ENCODE assay signal across 9 cellular contexts in the genomic region with DNA sequence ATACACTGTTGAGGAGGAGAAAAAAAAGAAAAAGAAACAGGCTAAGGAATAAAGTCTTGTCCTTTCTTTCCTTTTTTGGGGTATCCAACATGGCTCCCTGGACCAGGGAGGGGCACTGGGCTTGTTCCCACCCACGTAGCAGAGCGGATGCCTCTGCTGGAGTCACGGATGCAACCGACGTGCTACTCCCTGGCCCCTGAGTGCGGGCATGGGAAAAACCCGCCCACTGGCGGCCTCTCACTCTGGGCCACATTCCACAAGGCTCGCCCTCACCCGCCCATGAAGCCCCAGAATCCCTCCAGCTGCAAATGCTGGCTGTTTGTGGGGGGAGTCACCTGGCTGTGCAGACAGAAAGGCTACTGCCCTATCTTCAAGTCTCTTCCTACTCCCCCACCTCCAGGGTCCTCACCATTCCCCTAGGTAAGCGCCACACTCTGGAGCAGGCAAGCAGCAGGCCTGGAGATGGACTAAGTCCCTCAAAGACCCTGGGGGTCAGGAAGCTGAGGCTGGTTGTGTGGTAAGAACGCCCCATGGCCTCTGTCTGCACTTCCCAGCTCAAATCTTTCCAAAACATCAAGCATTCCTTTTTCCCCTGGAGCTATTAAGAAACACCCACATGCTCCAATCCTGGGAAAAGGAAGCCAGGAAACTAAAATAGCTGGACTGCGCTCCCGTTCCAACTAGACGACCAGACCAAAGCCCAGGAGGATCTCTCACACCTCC. TPM values are rescaled to one million over a fixed set of nuclear protein-coding genes. Genes with fewer than 3 reads are reported as not detected.
DNase-seq lines count a peak whose midpoint lies in the region; ATAC-seq and TF ChIP-seq lines count a peak whose summit lies in the region.
"Had no signal": no experiment of that assay in that cellular context is flagged by ENCODE, and none has a peak within 500 bp of the region (broad histone marks: within the 10 kb centered on the region; RNA-seq: fewer than 3 reads in every experiment).

No MANE protein-coding gene starts in this region.

- intact Hi-C loops in upper lobe of right lung (cut with DNase I), result no loop called here

- DNase-seq in M059J (ENCODE audit: low read depth) (peak; percentile 94), epidermal melanocyte (ENCODE audit: insufficient read length, low spot score) (peak; percentile 61), upper lobe of right lung (no peak), BE2C (no peak), NCI-H2081 (lab: John Stamatoyannopoulos, UW) (no peak)
- no peak for DNase-seq in central memory CD4-positive, alpha-beta T cell
- DNase-seq: T-helper 9 cell had no signal

- H3K4me1 ChIP-seq in muscle layer of colon (ENCODE audit: insufficient read depth, low read length) (peaks cover 59% of the 10 kb centered on the region), upper lobe of right lung (peaks cover 58% of the 10 kb centered on the region), BE2C (no peaks in the 10 kb centered on the region)

- H3K27ac ChIP-seq in muscle layer of colon (ENCODE audit: low read depth, low read length), result peak overlapping the region; percentile 81
- H3K27ac ChIP-seq in upper lobe of right lung, result peak overlapping the region; percentile 84

- H3K36me3 ChIP-seq in muscle layer of colon (ENCODE audit: insufficient read depth, low read length) (peaks cover 57% of the 10 kb centered on the region), upper lobe of right lung (peaks cover 86% of the 10 kb centered on the region), BE2C (peaks cover 89% of the 10 kb centered on the region)

- ATAC-seq in upper lobe of right lung, result no peak
- ATAC-seq in HG02852 (IDR thresholded peaks at IDR 0.05; ENCODE audit: unreplicated experiment), result no peak

- no peak overlapping the region for H3K9ac ChIP-seq in muscle layer of colon (ENCODE audit: low read length)

- H3K27me3 ChIP-seq in muscle layer of colon (ENCODE audit: control insufficient read depth in 1 of 2, insufficient read depth in 2 of 2, low read length in 2 of 2), result no peaks in the 10 kb centered on the region
- H3K27me3 ChIP-seq in upper lobe of right lung, result no peaks in the 10 kb centered on the region
- no peaks in the 10 kb centered on the region for H3K27me3 ChIP-seq in BE2C

- no peaks in the 10 kb centered on the region for H3K9me3 ChIP-seq in muscle layer of colon (ENCODE audit: low read length)
- H3K9me3 ChIP-seq in upper lobe of right lung, result no peaks in the 10 kb centered on the region
- H3K9me3 ChIP-seq in BE2C, result no peaks in the 10 kb centered on the region

- TF ChIP-seq CTCF in upper lobe of right lung (IDR thresholded peaks at IDR 0.05), result no peak
- no peak for TF ChIP-seq CTCF in BE2C (IDR thresholded peaks at IDR 0.05; ENCODE audit: low read depth, low read length)

- peak overlapping the region in 1 of 2 donors; percentile 3 for H3K4me3 ChIP-seq in muscle layer of colon (ENCODE audit: low read depth in 1 of 2, low read length in 2 of 2)
- H3K4me3 ChIP-seq in upper lobe of right lung, result no peak overlapping the region
- H3K4me3 ChIP-seq in BE2C (ENCODE audit: low read depth, low read length), result no peak overlapping the region

RNA-seq across cellular contexts. Expression of a gene that starts 17.8 kb away (rescaled TPM):
- not detected in 2 replicates for total RNA-seq in M059J (2014; rRNA removed; shearing (Covaris generic))
- 2.5 TPM for total RNA-seq in upper lobe of right lung
- not detected for polyA plus RNA-seq in BE2C (2012; ENCODE audit: insufficient read depth, insufficient read length, low read depth)

RNA-seq across cellular contexts. Expression of a gene that starts 49.3 kb away (rescaled TPM):
- total RNA-seq in M059J (2014; rRNA removed; shearing (Covaris generic)), result 0.66 and 2.4 TPM in 2 replicates
- total RNA-seq in upper lobe of right lung, result 67.9 TPM
- polyA plus RNA-seq in BE2C (2012; ENCODE audit: insufficient read depth, insufficient read length, low read depth), result 0.36 TPM

Comparison
In these comparisons a context has a peak if more than half of its experiments do, and no peak if none do; other contexts are left out.
1. DNase-seq: peak in M059J (single experiment) and epidermal melanocyte (single experiment); none in upper lobe of right lung (single experiment), BE2C (single experiment), NCI-H2081 (0 of 2) and central memory CD4-positive, alpha-beta T cell (single experiment).
2. RNA of a gene that starts 49.3 kb away (total RNA-seq): 67.9 TPM in upper lobe of right lung (single experiment); 0.66 to 2.4 TPM in M059J; every median in the first group is over 10 times any median in the second.